Comparison of ENCODE assay signal across 26 cellular contexts in genomic region chr20:61054411-61054810, GRCh38.
"Had no signal": no experiment of that assay in that cellular context is flagged by ENCODE, and none has a peak within 500 bp of the region (broad histone marks: within the 10 kb centered on the region; RNA-seq: fewer than 3 reads in every experiment).

No MANE protein-coding gene starts in this region.

- H3K27ac ChIP-seq: neural progenitor cell, ovary, parathyroid adenoma, prostate gland, right lobe of liver, sigmoid colon, stomach, thoracic aorta, thyroid gland, tibial nerve, upper lobe of left lung, vagina had no signal

- ATAC-seq: natural killer cell; right cardiac atrium; right lobe of liver; stimulated activated effector memory CD8-positive, alpha-beta T cell treated with anti-CD3 and anti-CD28 coated beads, Interleukin-12 subunit alpha, Interleukin-12 subunit beta, amount 100 ng/mL, for 72 hours; stimulated activated naive B cell treated with anti-CD40 and anti-IgM and Interleukin-4, amounts not matched to agents 10 μg/mL and 1 μg/mL and 100 μg/mL, for 72 hours had no signal

- H3K4me1 ChIP-seq: parathyroid adenoma, prostate gland, right lobe of liver, sigmoid colon, stomach, thyroid gland, tibial nerve, upper lobe of left lung, vagina had no signal

- H3K27me3 ChIP-seq: neural progenitor cell, ovary, right lobe of liver, thyroid gland, tibial nerve, upper lobe of left lung, vagina had no signal

- H3K4me3 ChIP-seq: neural progenitor cell, ovary, prostate gland, right lobe of liver, sigmoid colon, stomach, thoracic aorta, thyroid gland, tibial nerve, upper lobe of left lung, vagina had no signal

- H3K9me3 ChIP-seq: ovary, prostate gland, right lobe of liver, sigmoid colon, stomach, thoracic aorta, thyroid gland, tibial nerve, upper lobe of left lung, vagina had no signal

- DNase-seq: natural killer cell; occipital lobe; ovary; posterior cingulate gyrus; retina; right cardiac atrium; right lobe of liver; sigmoid colon; small intestine; stimulated activated CD4-positive, alpha-beta T cell treated with anti-CD3 and anti-CD28 coated beads, Interleukin-15, amount 100 ng/mL, for 24 hours; stimulated activated CD4-positive, alpha-beta T cell treated with anti-CD3 and anti-CD28 coated beads, Interleukin-2, amount 100 ng/mL, for 24 hours; stimulated activated CD4-positive, alpha-beta T cell treated with anti-CD3 and anti-CD28 coated beads, Interleukin-2, amount 100 ng/mL, for 48 hours; stimulated activated CD4-positive, alpha-beta T cell treated with anti-CD3 and anti-CD28 coated beads, Interleukin-4, amount 100 ng/mL, for 24 hours; stimulated activated naive B cell treated with anti-CD40 and anti-IgM and Interleukin-4, amounts not matched to agents 10 μg/mL and 1 μg/mL and 100 μg/mL, for 72 hours; stimulated activated naive CD4-positive, alpha-beta T cell treated with Interleukin-2 at 50 U/mL for 16 hours; stomach; thyroid gland; trophoblast cell had no signal

- H3K36me3 ChIP-seq: neural progenitor cell, ovary, prostate gland, right lobe of liver, sigmoid colon, stomach, thoracic aorta, thyroid gland, tibial nerve, upper lobe of left lung, vagina had no signal
